ENCODE assay signal across 27 cellular contexts in genomic region chr20:46352370-46352938, GRCh38. TPM values are rescaled to one million over a fixed set of nuclear protein-coding genes. Genes with fewer than 3 reads are reported as not detected.
"Had no signal": no experiment of that assay in that cellular context is flagged by ENCODE, and none has a peak within 500 bp of the region (broad histone marks: within the 10 kb centered on the region; RNA-seq: fewer than 3 reads in every experiment).

No MANE protein-coding gene starts in this region.

- ATAC-seq: activated CD8-positive, alpha-beta T cell treated with anti-CD3 and anti-CD28 coated beads for 36 hours; gastroesophageal sphincter; heart left ventricle; left lung; mucosa of descending colon; sciatic nerve had no signal

- H3K27ac Mint-ChIP-seq: activated B cell treated with CpG ODN at 0.5 μM for 24 hours; activated CD8-positive, alpha-beta T cell treated with anti-CD3 and anti-CD28 coated beads for 36 hours; T-helper 2 cell treated with Interferon-gamma antibody and Interleukin-4, amounts not matched to agents 5 μg/mL and 100 μg/mL, for 36 hours had no signal

- H3K4me2 ChIP-seq: smooth muscle cell had no signal

- H3K9me3 ChIP-seq: esophagus muscularis mucosa, gastroesophageal sphincter, heart left ventricle, left lung, mucosa of descending colon, neutrophil, thyroid gland had no signal

- H3K27me3 Mint-ChIP-seq: activated B cell treated with CpG ODN at 0.5 μM for 24 hours; activated CD8-positive, alpha-beta T cell treated with anti-CD3 and anti-CD28 coated beads for 36 hours; activated naive CD4-positive, alpha-beta T cell treated with anti-CD3 and anti-CD28 coated beads, Interleukin-2, amount 10 ng/mL, durations not matched to agents 7 days and 5 days; memory B cell; naive B cell had no signal

- H3K9me3 Mint-ChIP-seq: activated B cell treated with CpG ODN at 0.5 μM for 24 hours; activated CD8-positive, alpha-beta T cell treated with anti-CD3 and anti-CD28 coated beads for 36 hours; activated naive CD4-positive, alpha-beta T cell treated with anti-CD3 and anti-CD28 coated beads, Interleukin-2, amount 10 ng/mL, durations not matched to agents 7 days and 5 days; memory B cell; naive B cell; T-helper 2 cell treated with Interferon-gamma antibody and Interleukin-4, amounts not matched to agents 5 μg/mL and 100 μg/mL, for 36 hours had no signal

- DNase-seq: activated B cell treated with CpG ODN at 0.5 μM for 24 hours; activated CD4-positive, alpha-beta T cell treated with anti-CD3 and anti-CD28 coated beads for 4 hours; activated CD8-positive, alpha-beta T cell treated with anti-CD3 and anti-CD28 coated beads for 36 hours; activated effector memory CD4-positive, alpha-beta T cell treated with Interleukin-2 at 50 U/mL for 16 hours; activated naive CD4-positive, alpha-beta T cell treated with anti-CD3 and anti-CD28 coated beads, Interleukin-2, amount 10 ng/mL, durations not matched to agents 7 days and 5 days; activated T-cell treated with anti-CD3 and anti-CD28 coated beads, Interleukin-2, amount 50 U/mL, for 1 hour; amniotic stem cell; dermis blood vessel endothelial cell; effector memory CD4-positive, alpha-beta T cell; heart left ventricle; left lung; mucosa of descending colon; naive B cell; stimulated activated CD4-positive, alpha-beta T cell treated with anti-CD3 and anti-CD28 coated beads, Interleukin-4, amount 100 ng/mL, for 4 hours; stimulated activated naive CD4-positive, alpha-beta T cell treated with Interleukin-2 at 50 U/mL for 16 hours; thyroid gland had no signal

- H3K27ac ChIP-seq: cardiac muscle cell, esophagus muscularis mucosa, gastroesophageal sphincter, heart left ventricle, left lung, neutrophil, thyroid gland had no signal

- H3K4me3 Mint-ChIP-seq: activated B cell treated with CpG ODN at 0.5 μM for 24 hours; activated CD8-positive, alpha-beta T cell treated with anti-CD3 and anti-CD28 coated beads for 36 hours; activated naive CD4-positive, alpha-beta T cell treated with anti-CD3 and anti-CD28 coated beads, Interleukin-2, amount 10 ng/mL, durations not matched to agents 7 days and 5 days; memory B cell; naive B cell; T-helper 2 cell treated with Interferon-gamma antibody and Interleukin-4, amounts not matched to agents 5 μg/mL and 100 μg/mL, for 36 hours had no signal

- H3K27me3 ChIP-seq: cardiac muscle cell, esophagus muscularis mucosa, gastroesophageal sphincter, heart left ventricle, left lung, neutrophil, thyroid gland had no signal

- H3K4me3 ChIP-seq: cardiac muscle cell, esophagus muscularis mucosa, gastroesophageal sphincter, heart left ventricle, left lung, mucosa of descending colon, smooth muscle cell, thyroid gland had no signal

RNA-seq across cellular contexts. Expression of gene CDH22, which starts 44.2 kb away (rescaled TPM):
- total RNA-seq: activated CD8-positive, alpha-beta T cell treated with anti-CD3 and anti-CD28 coated beads for 36 hours; cardiac muscle cell; dermis blood vessel endothelial cell; endothelial cell of umbilical vein; kidney epithelial cell; smooth muscle cell; subcutaneous adipose tissue had no signal
- polyA plus RNA-seq: cardiac muscle cell, endothelial cell of umbilical vein, smooth muscle cell had no signal
